In the genomic region with DNA sequence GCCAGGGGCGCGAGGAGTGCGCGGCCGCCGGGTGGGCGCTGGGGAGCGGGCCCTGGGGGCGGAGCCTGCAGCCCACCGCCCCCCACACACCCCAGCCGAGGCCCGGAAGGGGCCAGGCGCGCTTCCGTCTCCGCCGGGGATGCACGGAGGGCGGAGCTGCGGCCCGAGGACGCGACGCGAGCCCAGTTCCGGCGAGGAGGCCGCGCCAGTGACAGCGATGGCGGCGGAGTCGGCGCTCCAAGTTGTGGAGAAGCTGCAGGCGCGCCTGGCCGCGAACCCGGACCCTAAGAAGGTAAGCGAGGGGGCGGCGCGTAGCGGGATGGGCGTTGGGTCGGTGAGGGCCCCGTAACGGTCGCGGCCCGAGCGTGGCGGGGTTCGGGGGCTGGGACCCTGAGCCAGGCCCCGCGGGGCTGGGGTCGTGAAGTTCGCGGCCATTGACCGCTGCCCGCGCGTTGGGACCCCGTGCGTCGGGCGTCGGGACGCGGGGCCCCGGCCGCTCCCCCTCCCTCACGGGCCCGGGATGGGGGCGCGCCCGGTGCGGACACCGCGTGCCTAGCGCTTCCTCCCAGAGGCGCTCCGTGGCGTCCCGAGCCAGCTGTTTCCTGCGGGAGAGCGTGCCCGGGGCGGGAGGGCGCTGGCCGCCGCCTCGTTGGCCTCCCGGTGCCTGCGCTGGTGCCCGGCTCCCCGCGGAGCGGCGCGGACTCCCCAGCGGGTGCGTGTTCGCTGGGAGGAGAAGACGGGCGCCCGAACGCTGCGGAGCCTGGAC, we compare ENCODE assay signal across 8 cellular contexts. TPM values are rescaled to one million over a fixed set of nuclear protein-coding genes. Genes with fewer than 3 reads are reported as not detected.
DNase-seq lines count a peak whose midpoint lies in the region; ATAC-seq and TF ChIP-seq lines count a peak whose summit lies in the region.

A gene with protein sequence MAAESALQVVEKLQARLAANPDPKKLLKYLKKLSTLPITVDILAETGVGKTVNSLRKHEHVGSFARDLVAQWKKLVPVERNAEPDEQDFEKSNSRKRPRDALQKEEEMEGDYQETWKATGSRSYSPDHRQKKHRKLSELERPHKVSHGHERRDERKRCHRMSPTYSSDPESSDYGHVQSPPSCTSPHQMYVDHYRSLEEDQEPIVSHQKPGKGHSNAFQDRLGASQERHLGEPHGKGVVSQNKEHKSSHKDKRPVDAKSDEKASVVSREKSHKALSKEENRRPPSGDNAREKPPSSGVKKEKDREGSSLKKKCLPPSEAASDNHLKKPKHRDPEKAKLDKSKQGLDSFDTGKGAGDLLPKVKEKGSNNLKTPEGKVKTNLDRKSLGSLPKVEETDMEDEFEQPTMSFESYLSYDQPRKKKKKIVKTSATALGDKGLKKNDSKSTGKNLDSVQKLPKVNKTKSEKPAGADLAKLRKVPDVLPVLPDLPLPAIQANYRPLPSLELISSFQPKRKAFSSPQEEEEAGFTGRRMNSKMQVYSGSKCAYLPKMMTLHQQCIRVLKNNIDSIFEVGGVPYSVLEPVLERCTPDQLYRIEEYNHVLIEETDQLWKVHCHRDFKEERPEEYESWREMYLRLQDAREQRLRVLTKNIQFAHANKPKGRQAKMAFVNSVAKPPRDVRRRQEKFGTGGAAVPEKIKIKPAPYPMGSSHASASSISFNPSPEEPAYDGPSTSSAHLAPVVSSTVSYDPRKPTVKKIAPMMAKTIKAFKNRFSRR (plus strand): TSS at position 185 of the 766 bp plus-strand sequence. CDS start 33 bp downstream, at position 218.

- no peak for TF ChIP-seq CTCF in Caco-2 (IDR thresholded peaks at IDR 0.05; ENCODE audit: insufficient read depth in 1 of 2, low read depth in 1 of 2, low read length in 1 of 2, severe bottlenecking in 1 of 2, unreplicated experiment in 1 of 2)
- no peak for TF ChIP-seq CTCF in RWPE1 (conservative IDR thresholded peaks at IDR 0.05; ENCODE audit: low read depth)
- TF ChIP-seq CTCF in fibroblast of villous mesenchyme (IDR thresholded peaks at IDR 0.05; ENCODE audit: insufficient read depth, low read depth, low read length): no peak
- peak; percentile 11 for TF ChIP-seq CTCF in neural cell (IDR thresholded peaks at IDR 0.05; ENCODE audit: poor library complexity, severe bottlenecking)
- no peak for TF ChIP-seq CTCF in stomach (IDR thresholded peaks at IDR 0.05)

- CTCF ChIA-PET in Caco-2 (lab: Charles Lee) (interaction anchor here (0.6 kb wide), 1 partner anchor 70 kb away, joined by 3 read pairs; no protein-coding TSS in a partner anchor), RWPE1 (lab: Yijun Ruan, JAX) (interaction anchor here (0.6 to 1.3 kb wide), 2 partner anchors 52 to 265 kb away, joined by 6 to 7 read pairs; a partner anchor contains a TSS)

- no peaks in the 10 kb centered on the region for H3K27me3 Mint-ChIP-seq in Caco-2 (ENCODE audit: insufficient read depth, unreplicated experiment)

- H2AFZ ChIP-seq in neural cell (ENCODE audit: low read depth, low read length): peak within 1 kb of the TSS; percentile 65

- H3K27ac ChIP-seq in RWPE1: peak within 1 kb of the TSS; percentile 85
- peak within 1 kb of the TSS; percentile 66 for H3K27ac ChIP-seq in neural cell (ENCODE audit: low read length)
- H3K27ac ChIP-seq in stomach: peak within 1 kb of the TSS; percentile 93 to 96 (median 95)

- H3F3A ChIP-seq in neural cell (ENCODE audit: insufficient read depth, low read length, poor library complexity, severe bottlenecking): no peaks in the 10 kb centered on the region

- peak within 1 kb of the TSS; percentile 80 for H3K27ac Mint-ChIP-seq in Caco-2 (ENCODE audit: unreplicated experiment)

- ATAC-seq in GM19455 (IDR thresholded peaks at IDR 0.05; ENCODE audit: unreplicated experiment): peak; percentile 71

- DNase-seq in Caco-2 (peak; percentile 56 to 73), HT1080 (ENCODE audit: low read depth) (peak; percentile 55), RWPE1 (ENCODE audit: low spot score) (peak; percentile 60), fibroblast of villous mesenchyme (ENCODE audit: low read depth) (peak; percentile 62), stomach (peak; percentile 77)
- peak; percentile 71 for DNase-seq in activated effector memory CD4-positive, alpha-beta T cell treated with Interleukin-2 at 50 U/mL for 16 hours

- peak within 1 kb of the TSS; percentile 92 for H3K4me3 ChIP-seq in Caco-2 (ENCODE audit: low read depth, low read length)
- H3K4me3 ChIP-seq in fibroblast of villous mesenchyme (ENCODE audit: low read depth, low read length): peak within 1 kb of the TSS; percentile 85
- H3K4me3 ChIP-seq in neural cell (ENCODE audit: low read length): peak within 1 kb of the TSS; percentile 92
- H3K4me3 ChIP-seq in stomach: peak within 1 kb of the TSS; percentile 91 to 100 (median 95)

- H3K4me1 Mint-ChIP-seq in Caco-2 (ENCODE audit: low read depth, unreplicated experiment): no peaks in the 10 kb centered on the region

- H3K4me3 Mint-ChIP-seq in Caco-2 (ENCODE audit: unreplicated experiment): peak within 1 kb of the TSS; percentile 82

- no peak for TF ChIP-seq RAD21 in neural cell (conservative IDR thresholded peaks at IDR 0.05)

- H4K20me1 ChIP-seq in neural cell (ENCODE audit: insufficient read depth): no peaks in the 10 kb centered on the region

- H3K9me3 Mint-ChIP-seq in Caco-2 (ENCODE audit: unreplicated experiment): no peaks in the 10 kb centered on the region

- H3K27me3 ChIP-seq in Caco-2 (replicated peaks; ENCODE audit: control insufficient read depth, insufficient read depth, low read length) (no peaks in the 10 kb centered on the region), neural cell (ENCODE audit: insufficient read depth, low read depth, low read length) (no peaks in the 10 kb centered on the region), stomach (no peaks in the 10 kb centered on the region)

- H3K36me3 Mint-ChIP-seq in Caco-2 (ENCODE audit: insufficient read depth, unreplicated experiment): peaks cover 25% of the 10 kb centered on the region

- WGBS in stomach, 5 donors: 0 to 1% (median 0%) methylated on average over 14 to 109 of the region's 109 CpGs

- POLR2A ChIA-PET in Caco-2 (lab: Charles Lee) (interaction anchor here (0.6 to 1.0 kb wide), 3 partner anchors 34 to 189 kb away, joined by 3 to 5 read pairs (median 3); a partner anchor contains a TSS), RWPE1 (lab: Yijun Ruan, JAX; ENCODE audit: low non-redundant PET) (interaction anchor here (0.6 to 1.8 kb wide), 3 partner anchors 52 to 1688 kb away, joined by 3 to 7 read pairs (median 3); a partner anchor contains a TSS)

- peak; percentile 40 for TF ChIP-seq EP300 in neural cell (conservative IDR thresholded peaks at IDR 0.05; ENCODE audit: poor library complexity, severe bottlenecking)
- TF ChIP-seq EP300 in stomach (IDR thresholded peaks at IDR 0.05): no peak

- intact Hi-C loops in Caco-2 (cut with micrococcal nuclease; ENCODE audit: unreplicated experiment): loop anchor here (2.0 to 5.0 kb wide), 2 partner anchors 51 to 199 kb away; a partner anchor contains a TSS
- intact Hi-C loops in stomach (cut with DNase I; ENCODE audit: low total_unique reads): no loop called here

- H3K9ac ChIP-seq in neural cell (ENCODE audit: low read length): peak within 1 kb of the TSS; percentile 76

- no peaks in the 10 kb centered on the region for H3K9me3 ChIP-seq in Caco-2
- H3K9me3 ChIP-seq in neural cell (ENCODE audit: low read length): no peaks in the 10 kb centered on the region
- H3K9me3 ChIP-seq in stomach: no peaks in the 10 kb centered on the region

- H3K4me2 ChIP-seq in neural cell (ENCODE audit: low read length): peak within 1 kb of the TSS; percentile 56

- no peaks in the 10 kb centered on the region for H3K9me2 ChIP-seq in neural cell (ENCODE audit: insufficient read depth, low read length)

- no TSS peak for BruUV-seq in Caco-2 (replicated peaks; lab: Mats Ljungman, UMichigan)

- H3K36me3 ChIP-seq in Caco-2 (ENCODE audit: control insufficient read depth, insufficient read depth, low read length): no peaks in the 10 kb centered on the region; the same call in 1 of the 2 replicates
- H3K36me3 ChIP-seq in neural cell (ENCODE audit: insufficient read depth, low read length): no peaks in the 10 kb centered on the region
- H3K36me3 ChIP-seq in stomach: peaks cover 4 to 17% (median 13%) of the 10 kb centered on the region in 4 donors

- no peaks in the 10 kb centered on the region for H3K4me1 ChIP-seq in Caco-2
- peaks cover 30 to 53% (median 50%) of the 10 kb centered on the region in 4 donors for H3K4me1 ChIP-seq in stomach

- TF ChIP-seq POLR2A in stomach (IDR thresholded peaks at IDR 0.05): peak in 1 of 4 donors; percentile 37

- H3K79me2 ChIP-seq in neural cell (replicated peaks; ENCODE audit: insufficient read depth, low read length): peaks cover 38% of the 10 kb centered on the region

TF ChIP-seq in neural cell, 6 proteins besides CTCF, POLR2A, EP300 and RAD21 (continues in another document):
- TF ChIP-seq EZH2 (IDR thresholded peaks at IDR 0.05; ENCODE audit: borderline replicate concordance, insufficient read depth, low read length, poor library complexity, severe bottlenecking) (no peak), POLR2AphosphoS5 (IDR thresholded peaks at IDR 0.05) (peak; percentile 92), TAF1 (IDR thresholded peaks at IDR 0.05; ENCODE audit: low read depth) (peak; percentile 62), SMC3 (conservative IDR thresholded peaks at IDR 0.05; ENCODE audit: poor library complexity) (peak; percentile 15)

RNA-seq across cellular contexts. Expression of the gene that starts here (rescaled TPM):
- total RNA-seq in Caco-2 (2022): 29.4 and 31.3 TPM in 2 replicates
- total RNA-seq in HT1080 (2014; rRNA removed; shearing (Covaris generic)): 86.5 and 105 TPM in 2 replicates
- polyA plus RNA-seq in HT1080 (2015; cell fraction: cytosol; rRNA removed): 66.9 and 73.6 TPM in 2 replicates
- 67.5 and 69.5 TPM in 2 replicates for polyA plus RNA-seq in HT1080 (2015; cell fraction: nucleus; rRNA removed)
- 30.9 and 46.2 TPM in 2 replicates for total RNA-seq in fibroblast of villous mesenchyme
- 20.0 and 25.7 TPM in 2 replicates for polyA plus RNA-seq in neural cell
- polyA minus RNA-seq in neural cell: 32.1 and 39.0 TPM in 2 replicates
- 10 to 100 TPM in 4 of 5 donors, 1 to 10 TPM in 1; 7.2 to 54.0 (median 32.5) TPM for total RNA-seq in stomach
- polyA plus RNA-seq in stomach: 10 to 100 TPM; 19.1 to 28.1 (median 22.6) TPM

Comparison
In these comparisons a context has a peak if more than half of its experiments do, and no peak if none do; other contexts are left out.
1. Peak in every context shown above with its lines: DNase-seq, ATAC-seq, H3K4me3 ChIP-seq and H3K27ac ChIP-seq.